8 cellular contexts compared by ENCODE assay signal in genomic region chr2:130145006-130145414, GRCh38. TPM values are rescaled to one million over a fixed set of nuclear protein-coding genes. Genes with fewer than 3 reads are reported as not detected.
DNase-seq lines count a peak whose midpoint lies in the region; ATAC-seq and TF ChIP-seq lines count a peak whose summit lies in the region.
"Not testable (repeated sequence)": the region's sequence is repeated elsewhere in the genome, so short reads cannot be mapped to it uniquely, and the experiment has no call there.

Gene CCDC74B, minus strand, starts transcription at chr2:130145112. Its CDS starts 116 bp downstream, at chr2:130144996.

- peaks cover 21% of the 10 kb centered on the region for H3F3A ChIP-seq in neural progenitor cell (ENCODE audit: low read depth)

- not testable (repeated sequence) for H2AFZ ChIP-seq in neural progenitor cell (replicated peaks)

- peak; percentile 92 for ATAC-seq in activated T-helper 17 cell treated with anti-CD3 and anti-CD28 coated beads, Interleukin-2, amount 50 U/mL, for 72 hours (replicated peaks)

- H3K4me3 ChIP-seq in fibroblast of the aortic adventitia (ENCODE audit: low read depth, low read length) (peak within 1 kb of the TSS; percentile 55), neural progenitor cell (peak within 1 kb of the TSS; percentile 53)

- H3K9me3 Mint-ChIP-seq in IgD-negative memory B cell; activated T-helper 17 cell treated with anti-CD3 and anti-CD28 coated beads, Interleukin-2, amount 50 U/mL, for 72 hours; neural progenitor cell: not testable (repeated sequence)

- H3K4me3 Mint-ChIP-seq in IgD-negative memory B cell (peak within 1 kb of the TSS; percentile 81 to 92 (median 86)), neural progenitor cell (peak within 1 kb of the TSS; percentile 90)
- H3K4me3 Mint-ChIP-seq in activated T-helper 17 cell treated with anti-CD3 and anti-CD28 coated beads, Interleukin-2, amount 50 U/mL, for 72 hours = peak within 1 kb of the TSS; percentile 79

- not testable (repeated sequence) for H3K9me3 ChIP-seq in neural progenitor cell (ENCODE audit: low read depth)

- not testable (repeated sequence) for H3K79me2 ChIP-seq in neural progenitor cell (ENCODE audit: low read depth)

- H3K27ac Mint-ChIP-seq in IgD-negative memory B cell (peak within 1 kb of the TSS in 2 of 3 donors; percentile 77 to 83), neural progenitor cell (peak within 1 kb of the TSS; percentile 66)
- H3K27ac Mint-ChIP-seq in activated T-helper 17 cell treated with anti-CD3 and anti-CD28 coated beads, Interleukin-2, amount 50 U/mL, for 72 hours = peak within 1 kb of the TSS; percentile 76

- not testable (repeated sequence) for H3K36me3 ChIP-seq in neural progenitor cell

- peaks cover 10% of the 10 kb centered on the region for H3K27me3 Mint-ChIP-seq in IgD-negative memory B cell
- H3K27me3 Mint-ChIP-seq in activated T-helper 17 cell treated with anti-CD3 and anti-CD28 coated beads, Interleukin-2, amount 50 U/mL, for 72 hours; neural progenitor cell (ENCODE audit: insufficient read depth, low read depth): not testable (repeated sequence)

- H3K9ac ChIP-seq in neural progenitor cell = not testable (repeated sequence)

- not testable (repeated sequence) for H3K36me3 Mint-ChIP-seq in IgD-negative memory B cell; activated T-helper 17 cell treated with anti-CD3 and anti-CD28 coated beads, Interleukin-2, amount 50 U/mL, for 72 hours (ENCODE audit: low read depth); neural progenitor cell

- H3K4me1 ChIP-seq in neural progenitor cell = not testable (repeated sequence)

- H3K4me2 ChIP-seq in neural progenitor cell = peak within 1 kb of the TSS; percentile 74

- H3K27me3 ChIP-seq in neural progenitor cell = not testable (repeated sequence)

- H4K20me1 ChIP-seq in neural progenitor cell (ENCODE audit: low read depth) = peaks cover 38% of the 10 kb centered on the region

- not testable (repeated sequence) for H3K4me1 Mint-ChIP-seq in IgD-negative memory B cell; activated T-helper 17 cell treated with anti-CD3 and anti-CD28 coated beads, Interleukin-2, amount 50 U/mL, for 72 hours; neural progenitor cell

- peak; percentile 63 for DNase-seq in Daoy (ENCODE audit: low read depth)
- DNase-seq in GOT3 (lab: John Stamatoyannopoulos, UW) = peak; percentile 36
- peak; percentile 78 for DNase-seq in RPMI8226
- DNase-seq in fibroblast of the aortic adventitia (ENCODE audit: low read depth) = peak; percentile 21
- peak; percentile 90 for DNase-seq in neural progenitor cell (ENCODE audit: low spot score)
- peak; percentile 13 to 43 (median 20) for DNase-seq in stimulated activated naive CD4-positive, alpha-beta T cell (lab: John Stamatoyannopoulos, UW)

- not testable (repeated sequence) for TF ChIP-seq CTCF in fibroblast of the aortic adventitia (IDR thresholded peaks at IDR 0.05; ENCODE audit: insufficient read depth, low read length); neural progenitor cell (IDR thresholded peaks at IDR 0.05)

- not testable (repeated sequence) for H3K27ac ChIP-seq in neural progenitor cell

RNA-seq across cellular contexts. Expression of gene CCDC74B, which starts in this region (rescaled TPM):
- 3.3 and 33.7 TPM in 2 replicates for total RNA-seq in Daoy (2014; rRNA removed; shearing (Covaris generic))
- not detected for polyA plus RNA-seq in IgD-negative memory B cell
- total RNA-seq in activated T-helper 17 cell treated with anti-CD3 and anti-CD28 coated beads, Interleukin-2, amount 50 U/mL, for 72 hours = 1 to 10 TPM; 1.3 to 4.4 TPM
- total RNA-seq in fibroblast of the aortic adventitia (ENCODE audit: low replicate concordance) = 9.7 and 12.2 TPM in 2 replicates
- total RNA-seq in neural progenitor cell (ENCODE audit: low replicate concordance) = 8.8 and 13.8 TPM in 2 replicates

Comparison
In these comparisons a context has a peak if more than half of its experiments do, and no peak if none do; other contexts are left out.
1. DNase-seq: peak in every context shown above with its lines; median percentile 90 in neural progenitor cell; 78 in RPMI8226; 63 in Daoy; 36 in GOT3; 21 in fibroblast of the aortic adventitia; 20 in stimulated activated naive CD4-positive, alpha-beta T cell.